Comparison of ENCODE assay signal across 8 cellular contexts in genomic region chr19:49930483-49931011, GRCh38. TPM values are rescaled to one million over a fixed set of nuclear protein-coding genes. Genes with fewer than 3 reads are reported as not detected.
A peak's percentile ranks its signal among the peaks of the same experiment; 100 is the strongest.
DNase-seq lines count a peak whose midpoint lies in the region; ATAC-seq and TF ChIP-seq lines count a peak whose summit lies in the region.

No MANE protein-coding gene starts in this region.

- peak overlapping the region; percentile 99; the same call in 1 of the 2 replicates for H3K27ac ChIP-seq in BLaER1
- H3K27ac ChIP-seq in mucosa of rectum (ENCODE audit: low read depth in 2 of 2, low read length in 2 of 2): peak overlapping the region in 1 of 2 donors; percentile 97

- DNase-seq in LNCaP clone FGC (ENCODE audit: low read depth) (no peak), chondrocyte (ENCODE audit: low spot score) (no peak), mucosa of gallbladder (ENCODE audit: low spot score) (no peak), occipital lobe (lab: John Stamatoyannopoulos, UW) (no peak)
- DNase-seq in activated CD8-positive, alpha-beta memory T cell treated with anti-CD3 and anti-CD28 coated beads, Interleukin-2, amount 50 U/mL, for 4 hours: no peak

- H3K9me3 ChIP-seq in BLaER1: no peaks in the 10 kb centered on the region
- no peaks in the 10 kb centered on the region for H3K9me3 ChIP-seq in mucosa of rectum (ENCODE audit: control insufficient read depth in 2 of 2, low read length in 2 of 2)

- H3K27me3 ChIP-seq in BLaER1 (no peaks in the 10 kb centered on the region), mucosa of rectum (ENCODE audit: control insufficient read depth in 2 of 2, insufficient read depth in 2 of 2, low read length in 2 of 2) (no peaks in the 10 kb centered on the region)

- no peaks in the 10 kb centered on the region for H3K27me3 Mint-ChIP-seq in chondrocyte (ENCODE audit: low read depth)

- TF ChIP-seq CTCF in LNCaP clone FGC (IDR thresholded peaks at IDR 0.05; ENCODE audit: control insufficient read depth, extremely low read depth, insufficient read depth) (no peak), chondrocyte (IDR thresholded peaks at IDR 0.05) (no peak)

- peaks cover 56% of the 10 kb centered on the region for H3K36me3 ChIP-seq in BLaER1
- H3K36me3 ChIP-seq in mucosa of rectum (ENCODE audit: control insufficient read depth in 2 of 2, insufficient read depth in 2 of 2, low read length in 2 of 2): peaks cover 0 to 19% of the 10 kb centered on the region in 2 donors

- peaks cover 66% of the 10 kb centered on the region for H4K20me1 ChIP-seq in BLaER1

- peak overlapping the region; percentile 67; the same call in 1 of the 2 replicates for H3K9ac ChIP-seq in BLaER1
- no peak overlapping the region for H3K9ac ChIP-seq in mucosa of rectum (ENCODE audit: low read depth in 1 of 2, low read length in 2 of 2)

- peaks cover 15% of the 10 kb centered on the region for H3K36me3 Mint-ChIP-seq in chondrocyte (ENCODE audit: low read depth)

- H3K4me3 ChIP-seq in BLaER1 (peak overlapping the region; percentile 83), LNCaP clone FGC (ENCODE audit: low read depth, low read length) (peak overlapping the region; percentile 34), mucosa of rectum (ENCODE audit: low read length in 2 of 2) (peak overlapping the region; percentile 11 to 90)

- H3K4me1 Mint-ChIP-seq in chondrocyte (ENCODE audit: low read depth): peaks cover 37% of the 10 kb centered on the region

- no peaks in the 10 kb centered on the region for H3K9me3 Mint-ChIP-seq in chondrocyte (ENCODE audit: low read depth)

- H3K27ac Mint-ChIP-seq in chondrocyte (ENCODE audit: unreplicated experiment): peak overlapping the region; percentile 99

- no peak for ATAC-seq in HG03521 (IDR thresholded peaks at IDR 0.05; ENCODE audit: unreplicated experiment)

- H3K4me1 ChIP-seq in BLaER1: peaks cover 58% of the 10 kb centered on the region
- H3K4me1 ChIP-seq in mucosa of rectum (ENCODE audit: control insufficient read depth in 2 of 2, insufficient read depth in 2 of 2, low read length in 2 of 2): peaks cover 8 to 14% of the 10 kb centered on the region in 2 donors

- H3K4me2 ChIP-seq in BLaER1: peak overlapping the region; percentile 77

- H3K4me3 Mint-ChIP-seq in chondrocyte (ENCODE audit: unreplicated experiment): peak overlapping the region; percentile 81

RNA-seq across cellular contexts. Expression of gene NUP62, which starts 1.2 kb away (rescaled TPM):
- 41.0 to 50.5 TPM (median 44.7 TPM) in 3 replicates for total RNA-seq in chondrocyte
- total RNA-seq in mucosa of gallbladder: 45.9 TPM
- total RNA-seq in occipital lobe: 23.9 TPM

RNA-seq across cellular contexts. Expression of gene ATF5, which starts 1.5 kb away (rescaled TPM):
- total RNA-seq in chondrocyte (16.7 to 53.4 TPM (median 53.3 TPM) in 3 replicates), mucosa of gallbladder (20.2 TPM), occipital lobe (8.6 TPM)

RNA-seq across cellular contexts. Expression of gene SIGLEC11, which starts 30.4 kb away (rescaled TPM):
- total RNA-seq in chondrocyte (not detected in 3 replicates), mucosa of gallbladder (1.5 TPM), occipital lobe (0.31 TPM)

RNA-seq across cellular contexts. Expression of gene IL4I1, which starts 33.9 kb away (rescaled TPM):
- total RNA-seq in chondrocyte: 0.17 TPM in 1 of 3 replicates, not detected in the others
- total RNA-seq in mucosa of gallbladder: 0.81 TPM
- total RNA-seq in occipital lobe: not detected

RNA-seq across cellular contexts. Expression of gene TBC1D17, which starts 53.0 kb away (rescaled TPM):
- total RNA-seq in chondrocyte (36.3 to 45.3 TPM (median 44.8 TPM) in 3 replicates), mucosa of gallbladder (68.1 TPM), occipital lobe (6.1 TPM)
